Comparison of ENCODE assay signal across 8 cellular contexts in the genomic region with DNA sequence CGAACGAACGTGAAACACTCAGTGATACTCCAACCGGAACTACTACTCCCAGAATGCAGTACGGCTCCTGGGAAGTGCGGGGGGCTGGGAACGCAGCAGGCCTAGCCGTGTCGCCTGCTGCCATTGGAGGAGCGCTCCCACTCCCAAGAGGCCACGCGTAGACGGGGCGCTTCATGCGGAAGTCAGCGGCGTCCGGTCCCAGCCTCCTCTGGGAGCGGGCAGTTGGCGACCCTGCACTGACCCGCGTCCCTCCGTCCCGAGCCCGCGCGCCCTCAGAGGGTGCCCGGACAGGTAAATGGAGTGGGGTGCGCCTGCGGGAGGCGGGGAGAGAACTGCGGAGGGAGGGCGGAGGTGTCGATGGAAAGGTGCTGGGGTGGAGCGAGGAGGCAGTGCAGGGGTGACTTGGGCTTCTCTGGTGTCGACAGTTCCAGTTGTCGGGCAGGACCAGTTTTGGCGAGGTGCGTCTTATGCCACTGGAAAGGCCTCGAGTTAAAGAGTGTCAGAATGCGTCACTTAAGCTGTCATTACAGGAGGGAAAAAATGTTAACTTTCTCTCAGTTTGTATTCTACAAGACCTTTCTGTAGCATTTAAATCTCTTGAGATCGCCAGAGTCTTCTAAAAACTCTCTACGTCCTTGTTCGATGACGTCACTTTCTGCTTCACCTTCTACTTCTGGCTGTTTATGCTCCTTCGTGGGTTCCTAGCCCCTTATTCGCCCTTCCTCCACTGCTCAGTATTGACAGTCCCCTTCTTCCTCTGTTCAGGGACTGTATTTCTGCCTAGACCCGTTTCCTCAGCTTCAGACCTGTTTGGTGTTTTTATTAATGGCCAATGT. TPM values are rescaled to one million over a fixed set of nuclear protein-coding genes. Genes with fewer than 3 reads are reported as not detected.
DNase-seq lines count a peak whose midpoint lies in the region; ATAC-seq and TF ChIP-seq lines count a peak whose summit lies in the region.

A gene with protein sequence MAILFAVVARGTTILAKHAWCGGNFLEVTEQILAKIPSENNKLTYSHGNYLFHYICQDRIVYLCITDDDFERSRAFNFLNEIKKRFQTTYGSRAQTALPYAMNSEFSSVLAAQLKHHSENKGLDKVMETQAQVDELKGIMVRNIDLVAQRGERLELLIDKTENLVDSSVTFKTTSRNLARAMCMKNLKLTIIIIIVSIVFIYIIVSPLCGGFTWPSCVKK (plus strand): TSS at position 188 of the 836 bp plus-strand sequence. CDS start 8,122 bp downstream, outside the sequence.

- H3K27me3 ChIP-seq in GM23338 (ENCODE audit: insufficient read depth) = no peaks in the 10 kb centered on the region

- H3K27ac Mint-ChIP-seq in GM23338 = no peak within 1 kb of the TSS
- peak within 1 kb of the TSS; percentile 45 to 75 for H3K27ac Mint-ChIP-seq in natural killer cell treated with Interleukin-12 subunit alpha and Interleukin-12 subunit beta and Interleukin-15 and Interleukin-18, amount 100 ng/mL, for 72 hours

- H3K9me2 ChIP-seq in GM23338 (ENCODE audit: insufficient read depth) = no peaks in the 10 kb centered on the region

- H3K27me3 Mint-ChIP-seq in GM23338 (ENCODE audit: insufficient read depth, low read depth, poor library complexity) = peaks cover 3% of the 10 kb centered on the region
- peaks cover 0 to 16% of the 10 kb centered on the region in 2 donors for H3K27me3 Mint-ChIP-seq in natural killer cell treated with Interleukin-12 subunit alpha and Interleukin-12 subunit beta and Interleukin-15 and Interleukin-18, amount 100 ng/mL, for 72 hours

- no peaks in the 10 kb centered on the region for H3K36me3 ChIP-seq in GM23338 (ENCODE audit: insufficient read depth)

- H3K4me2 ChIP-seq in GM23338 = peak within 1 kb of the TSS; percentile 79

- H3K4me3 ChIP-seq in GM23338 = peak within 1 kb of the TSS; percentile 77
- peak within 1 kb of the TSS; percentile 79 for H3K4me3 ChIP-seq in fibroblast of mammary gland (ENCODE audit: control insufficient read depth, low read depth, low read length)

- H3K79me2 ChIP-seq in GM23338 (replicated peaks; ENCODE audit: insufficient read depth) = peaks cover 23% of the 10 kb centered on the region

- no peaks in the 10 kb centered on the region for H3F3A ChIP-seq in GM23338 (replicated peaks; ENCODE audit: low read depth)

- H3K36me3 Mint-ChIP-seq in GM23338 (ENCODE audit: low read depth) = peaks cover 7% of the 10 kb centered on the region
- no peaks in the 10 kb centered on the region for H3K36me3 Mint-ChIP-seq in natural killer cell treated with Interleukin-12 subunit alpha and Interleukin-12 subunit beta and Interleukin-15 and Interleukin-18, amount 100 ng/mL, for 72 hours

- DNase-seq in EH (ENCODE audit: low read depth) (peak; percentile 88), GM23338 (ENCODE audit: low spot score) (peak; percentile 90), Kasumi-1 (lab: John Stamatoyannopoulos, UW) (peak; percentile 82), RPMI8226 (peak; percentile 96), fibroblast of mammary gland (ENCODE audit: low read depth) (peak; percentile 86)
- peak; percentile 42 to 61 for DNase-seq in activated T-helper 1 cell treated with anti-CD3 and anti-CD28 coated beads, Interleukin-2, amount 50 U/mL, for 16 hours (ENCODE audit: low read depth in 1 of 2, low spot score in 1 of 2)
- peak; percentile 88 for DNase-seq in natural killer cell treated with Interleukin-12 subunit alpha and Interleukin-12 subunit beta and Interleukin-15 and Interleukin-18, amount 100 ng/mL, for 72 hours (ENCODE audit: low spot score)
- DNase-seq in stimulated activated naive CD4-positive, alpha-beta T cell treated with Interleukin-2 at 50 U/mL for 16 hours (lab: John Stamatoyannopoulos, UW) = peak; percentile 79

- no peak for TF ChIP-seq CTCF in GM23338 (conservative IDR thresholded peaks at IDR 0.05; ENCODE audit: low read depth in 2 of 2)
- no peak for TF ChIP-seq CTCF in fibroblast of mammary gland (conservative IDR thresholded peaks at IDR 0.05; ENCODE audit: control insufficient read depth, insufficient read depth, low read depth, low read length)

- peaks cover 4% of the 10 kb centered on the region; the same call in 1 of the 2 replicates for H4K20me1 ChIP-seq in GM23338 (replicated peaks; ENCODE audit: insufficient read depth)

- no peak within 1 kb of the TSS; the same call in 1 of the 2 replicates for H3K27ac ChIP-seq in GM23338 (ENCODE audit: low read depth)

- H2AFZ ChIP-seq in GM23338 = peak within 1 kb of the TSS; percentile 96

- peak; percentile 100 for ATAC-seq in GM23338
- ATAC-seq in natural killer cell treated with Interleukin-12 subunit alpha and Interleukin-12 subunit beta and Interleukin-15 and Interleukin-18, amount 100 ng/mL, for 72 hours = peak; percentile 99 to 100

- peak within 1 kb of the TSS; percentile 90 for H3K4me3 Mint-ChIP-seq in GM23338
- H3K4me3 Mint-ChIP-seq in natural killer cell treated with Interleukin-12 subunit alpha and Interleukin-12 subunit beta and Interleukin-15 and Interleukin-18, amount 100 ng/mL, for 72 hours = peak within 1 kb of the TSS; percentile 81

- no peaks in the 10 kb centered on the region; the same call in 1 of the 2 replicates for H3K4me1 ChIP-seq in GM23338 (ENCODE audit: insufficient read depth)

- peaks cover 75% of the 10 kb centered on the region for H3K9me3 Mint-ChIP-seq in GM23338
- peaks cover 4% of the 10 kb centered on the region for H3K9me3 Mint-ChIP-seq in natural killer cell treated with Interleukin-12 subunit alpha and Interleukin-12 subunit beta and Interleukin-15 and Interleukin-18, amount 100 ng/mL, for 72 hours

- no peaks in the 10 kb centered on the region for H3K4me1 Mint-ChIP-seq in GM23338
- peaks cover 13 to 31% of the 10 kb centered on the region in 2 donors for H3K4me1 Mint-ChIP-seq in natural killer cell treated with Interleukin-12 subunit alpha and Interleukin-12 subunit beta and Interleukin-15 and Interleukin-18, amount 100 ng/mL, for 72 hours (ENCODE audit: low read depth in 2 of 2)

TF ChIP-seq in GM23338, 12 proteins besides CTCF, POLR2A, EP300 and RAD21 (continues in another document):
- TF ChIP-seq EZH2 (IDR thresholded peaks at IDR 0.05; ENCODE audit: low read depth, unreplicated experiment) (no peak), JUNB (IDR thresholded peaks at IDR 0.05; ENCODE audit: unreplicated experiment) (no peak), STAT1 (IDR thresholded peaks at IDR 0.05; ENCODE audit: unreplicated experiment) (no peak)
- TF ChIP-seq, protein P1, sequence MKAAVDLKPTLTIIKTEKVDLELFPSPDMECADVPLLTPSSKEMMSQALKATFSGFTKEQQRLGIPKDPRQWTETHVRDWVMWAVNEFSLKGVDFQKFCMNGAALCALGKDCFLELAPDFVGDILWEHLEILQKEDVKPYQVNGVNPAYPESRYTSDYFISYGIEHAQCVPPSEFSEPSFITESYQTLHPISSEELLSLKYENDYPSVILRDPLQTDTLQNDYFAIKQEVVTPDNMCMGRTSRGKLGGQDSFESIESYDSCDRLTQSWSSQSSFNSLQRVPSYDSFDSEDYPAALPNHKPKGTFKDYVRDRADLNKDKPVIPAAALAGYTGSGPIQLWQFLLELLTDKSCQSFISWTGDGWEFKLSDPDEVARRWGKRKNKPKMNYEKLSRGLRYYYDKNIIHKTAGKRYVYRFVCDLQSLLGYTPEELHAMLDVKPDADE (IDR thresholded peaks at IDR 0.05) = peak; percentile 87
- TF ChIP-seq, protein P2, sequence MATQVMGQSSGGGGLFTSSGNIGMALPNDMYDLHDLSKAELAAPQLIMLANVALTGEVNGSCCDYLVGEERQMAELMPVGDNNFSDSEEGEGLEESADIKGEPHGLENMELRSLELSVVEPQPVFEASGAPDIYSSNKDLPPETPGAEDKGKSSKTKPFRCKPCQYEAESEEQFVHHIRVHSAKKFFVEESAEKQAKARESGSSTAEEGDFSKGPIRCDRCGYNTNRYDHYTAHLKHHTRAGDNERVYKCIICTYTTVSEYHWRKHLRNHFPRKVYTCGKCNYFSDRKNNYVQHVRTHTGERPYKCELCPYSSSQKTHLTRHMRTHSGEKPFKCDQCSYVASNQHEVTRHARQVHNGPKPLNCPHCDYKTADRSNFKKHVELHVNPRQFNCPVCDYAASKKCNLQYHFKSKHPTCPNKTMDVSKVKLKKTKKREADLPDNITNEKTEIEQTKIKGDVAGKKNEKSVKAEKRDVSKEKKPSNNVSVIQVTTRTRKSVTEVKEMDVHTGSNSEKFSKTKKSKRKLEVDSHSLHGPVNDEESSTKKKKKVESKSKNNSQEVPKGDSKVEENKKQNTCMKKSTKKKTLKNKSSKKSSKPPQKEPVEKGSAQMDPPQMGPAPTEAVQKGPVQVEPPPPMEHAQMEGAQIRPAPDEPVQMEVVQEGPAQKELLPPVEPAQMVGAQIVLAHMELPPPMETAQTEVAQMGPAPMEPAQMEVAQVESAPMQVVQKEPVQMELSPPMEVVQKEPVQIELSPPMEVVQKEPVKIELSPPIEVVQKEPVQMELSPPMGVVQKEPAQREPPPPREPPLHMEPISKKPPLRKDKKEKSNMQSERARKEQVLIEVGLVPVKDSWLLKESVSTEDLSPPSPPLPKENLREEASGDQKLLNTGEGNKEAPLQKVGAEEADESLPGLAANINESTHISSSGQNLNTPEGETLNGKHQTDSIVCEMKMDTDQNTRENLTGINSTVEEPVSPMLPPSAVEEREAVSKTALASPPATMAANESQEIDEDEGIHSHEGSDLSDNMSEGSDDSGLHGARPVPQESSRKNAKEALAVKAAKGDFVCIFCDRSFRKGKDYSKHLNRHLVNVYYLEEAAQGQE (IDR thresholded peaks at IDR 0.05; ENCODE audit: unreplicated experiment) = no peak

RNA-seq across cellular contexts. Expression of the gene that starts here (rescaled TPM):
- 22.7 and 32.5 TPM in 2 replicates for total RNA-seq in GM23338 (2014; rRNA removed; shearing (Covaris generic))
- polyA plus RNA-seq in GM23338 (2016; fragmentation: Nextera tagmentation; extraction: Ambion mirVana) = 11.7 and 14.0 TPM in 2 replicates
- 10 to 100 TPM; 27.0 to 38.9 TPM for total RNA-seq in natural killer cell treated with Interleukin-12 subunit alpha and Interleukin-12 subunit beta and Interleukin-15 and Interleukin-18, amount 100 ng/mL, for 72 hours
